10 cellular contexts compared by ENCODE assay signal in the genomic region with DNA sequence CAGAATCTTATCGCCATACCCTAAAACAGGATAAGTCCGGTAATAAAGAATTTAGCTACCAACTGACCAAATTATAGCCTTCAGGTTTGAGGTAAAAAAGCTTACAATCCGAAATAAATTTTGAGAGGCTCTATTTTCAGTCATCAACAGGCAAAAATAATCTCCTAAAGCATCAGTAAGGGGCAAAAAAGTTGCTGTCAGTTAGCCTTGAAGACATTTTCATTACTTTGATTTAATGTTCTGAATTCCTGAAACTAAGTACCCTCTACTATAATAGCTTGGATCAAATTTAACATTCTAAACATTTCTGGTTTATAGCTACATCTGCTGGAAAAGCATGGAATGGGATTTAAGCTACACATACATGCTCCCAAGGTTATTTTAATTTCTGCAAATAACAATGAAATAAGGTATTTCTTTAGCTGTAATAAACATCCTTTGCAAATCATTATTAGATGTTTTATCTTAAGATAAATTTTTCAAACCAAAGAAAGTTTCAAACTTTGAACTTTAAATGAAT.
A peak's percentile ranks its signal among the peaks of the same experiment; 100 is the strongest.
DNase-seq lines count a peak whose midpoint lies in the region; FAIRE-seq and TF ChIP-seq lines count a peak whose summit lies in the region.
"Had no signal": no experiment of that assay in that cellular context is flagged by ENCODE, and none has a peak within 500 bp of the region (broad histone marks: within the 10 kb centered on the region; RNA-seq: fewer than 3 reads in every experiment).

No MANE protein-coding gene starts in this region.

- no peak overlapping the region for H3K9ac ChIP-seq in astrocyte (ENCODE audit: low read length)

- DNase-seq in astrocyte (ENCODE audit: low read depth) (peak; percentile 6), hepatocyte (ENCODE audit: low spot score) (peak; percentile 21), T-helper 1 cell (no peak), GM19238 (ENCODE audit: insufficient read length, low spot score) (no peak)
- no peak for DNase-seq in stimulated activated CD8-positive, alpha-beta memory T cell treated with anti-CD3 and anti-CD28 coated beads, Interleukin-4, amount 100 ng/mL, for 48 hours
- DNase-seq in stimulated activated naive CD4-positive, alpha-beta T cell (lab: John Stamatoyannopoulos, UW) = no peak
- DNase-seq: WERI-Rb-1 had no signal

- FAIRE-seq in astrocyte (lab: Jason Lieb, UNC) = no peak

- no peaks in the 10 kb centered on the region for H3K4me1 ChIP-seq in HEK293 (ENCODE audit: control insufficient read depth, insufficient read depth, low read length)
- H3K4me1 ChIP-seq in astrocyte (ENCODE audit: insufficient read depth, low read length) = peaks cover 2% of the 10 kb centered on the region
- no peaks in the 10 kb centered on the region for H3K4me1 ChIP-seq in hepatocyte (ENCODE audit: insufficient read depth)

- no peak overlapping the region for H3K27ac Mint-ChIP-seq in astrocyte (ENCODE audit: unreplicated experiment)
- H3K27ac Mint-ChIP-seq: activated naive CD4-positive, alpha-beta T cell treated with anti-CD3 and anti-CD28 coated beads, Interleukin-2, amount 50 U/mL, for 24 hours had no signal

- 0 out of 2 replicates have a peak, but pooled peaks have one; percentile 14 for TF ChIP-seq CTCF in 22Rv1 (IDR thresholded peaks at IDR 0.05)
- TF ChIP-seq CTCF in HEK293 (tag by site-specific recombination; IDR thresholded peaks at IDR 0.05) = no peak
- TF ChIP-seq CTCF in astrocyte (IDR thresholded peaks at IDR 0.05; ENCODE audit: insufficient read depth, low read depth, low read length) = peak; percentile 46
- TF ChIP-seq CTCF in hepatocyte (IDR thresholded peaks at IDR 0.05; ENCODE audit: poor library complexity) = peak; percentile 70

- H3K79me2 ChIP-seq in astrocyte (ENCODE audit: insufficient read depth, low read length) (no peaks in the 10 kb centered on the region), hepatocyte (no peaks in the 10 kb centered on the region)

- H2AFZ ChIP-seq in astrocyte (ENCODE audit: low read depth, low read length) = no peak overlapping the region
- H2AFZ ChIP-seq in hepatocyte = no peak overlapping the region

- no peaks in the 10 kb centered on the region for H3K9me3 ChIP-seq in HEK293 (ENCODE audit: control insufficient read depth, insufficient read depth, low read depth, low read length)
- no peaks in the 10 kb centered on the region for H3K9me3 ChIP-seq in astrocyte (ENCODE audit: insufficient read depth, low read depth, low read length)
- no peaks in the 10 kb centered on the region for H3K9me3 ChIP-seq in hepatocyte (ENCODE audit: low read depth)

- H3K9me2 ChIP-seq in hepatocyte (replicated peaks; ENCODE audit: insufficient read depth) = no peaks in the 10 kb centered on the region

- H3K27me3 ChIP-seq in astrocyte (ENCODE audit: insufficient read depth, low read length) (no peaks in the 10 kb centered on the region), hepatocyte (no peaks in the 10 kb centered on the region)

- H3K4me1 Mint-ChIP-seq in astrocyte (ENCODE audit: low read depth, unreplicated experiment) = peaks cover 13% of the 10 kb centered on the region
- H3K4me1 Mint-ChIP-seq: activated naive CD4-positive, alpha-beta T cell treated with anti-CD3 and anti-CD28 coated beads, Interleukin-2, amount 50 U/mL, for 24 hours had no signal

- 69% methylated on average over 3 of the region's 3 CpGs for WGBS in hepatocyte (ENCODE audit: low lambda C conversion rate, missing lambda C conversion rate)

- H3K4me2 ChIP-seq in astrocyte (ENCODE audit: low read length) = no peak overlapping the region
- H3K4me2 ChIP-seq in hepatocyte = no peak overlapping the region

- no peaks in the 10 kb centered on the region for H3K27me3 Mint-ChIP-seq in astrocyte (ENCODE audit: low read depth, unreplicated experiment)
- H3K27me3 Mint-ChIP-seq: activated naive CD4-positive, alpha-beta T cell treated with anti-CD3 and anti-CD28 coated beads, Interleukin-2, amount 50 U/mL, for 24 hours had no signal

- H3K36me3 ChIP-seq in HEK293 (ENCODE audit: control insufficient read depth in 2 of 2, insufficient read depth in 1 of 2, low read length in 2 of 2) = no peaks in the 10 kb centered on the region
- no peaks in the 10 kb centered on the region for H3K36me3 ChIP-seq in astrocyte (ENCODE audit: insufficient read depth, low read length)
- H3K36me3 ChIP-seq in hepatocyte (replicated peaks; ENCODE audit: insufficient read depth, low read depth) = no peaks in the 10 kb centered on the region
- H3K36me3 ChIP-seq: WERI-Rb-1 had no signal

- no peak overlapping the region for H3K4me3 Mint-ChIP-seq in astrocyte (ENCODE audit: unreplicated experiment)
- H3K4me3 Mint-ChIP-seq: activated naive CD4-positive, alpha-beta T cell treated with anti-CD3 and anti-CD28 coated beads, Interleukin-2, amount 50 U/mL, for 24 hours had no signal

- H3K27ac ChIP-seq in 22Rv1 (no peak overlapping the region), HEK293 (ENCODE audit: extremely low read depth, low read depth, low read length) (no peak overlapping the region), astrocyte (ENCODE audit: low read depth, low read length) (no peak overlapping the region), hepatocyte (no peak overlapping the region)
- H3K27ac ChIP-seq: WERI-Rb-1 had no signal

- CTCF ChIA-PET in HEK293 (lab: Yijun Ruan, JAX) = interaction anchor here (0.6 to 1.6 kb wide), 7 partner anchors 17 to 1114 kb away, joined by 3 to 5 read pairs (median 4); no protein-coding TSS in a partner anchor

- H3K4me3 ChIP-seq in HEK293 (ENCODE audit: low read depth, low read length) = no peak overlapping the region
- no peak overlapping the region for H3K4me3 ChIP-seq in astrocyte (ENCODE audit: insufficient read depth, low read depth, low read length)
- no peak overlapping the region for H3K4me3 ChIP-seq in hepatocyte

- no peaks in the 10 kb centered on the region for H3K9me3 Mint-ChIP-seq in astrocyte (ENCODE audit: unreplicated experiment)
- H3K9me3 Mint-ChIP-seq: activated naive CD4-positive, alpha-beta T cell treated with anti-CD3 and anti-CD28 coated beads, Interleukin-2, amount 50 U/mL, for 24 hours had no signal

- H3K36me3 Mint-ChIP-seq in astrocyte (ENCODE audit: low read depth, unreplicated experiment) = no peaks in the 10 kb centered on the region

- no peaks in the 10 kb centered on the region for H4K20me1 ChIP-seq in astrocyte (ENCODE audit: insufficient read depth, low read length)
- no peaks in the 10 kb centered on the region for H4K20me1 ChIP-seq in hepatocyte (ENCODE audit: insufficient read depth, poor library complexity, severe bottlenecking)

- POLR2A ChIA-PET in HEK293 (lab: Yijun Ruan, JAX) = no interaction called here

TF ChIP-seq in HEK293, 187 proteins besides CTCF, POLR2A, EP300 and RAD21:
- TF ChIP-seq ZNF654 (tag by site-specific recombination; IDR thresholded peaks at IDR 0.05; ENCODE audit: low read depth) (peak; percentile 58), ZBTB17 (tag by site-specific recombination; IDR thresholded peaks at IDR 0.05) (no peak)

Comparison
In these comparisons a context has a peak if more than half of its experiments do, and no peak if none do; other contexts are left out.
1. DNase-seq: peak in astrocyte (single experiment) and hepatocyte (single experiment); none in T-helper 1 cell (0 of 5), GM19238 (single experiment), stimulated activated CD8-positive, alpha-beta memory T cell treated with anti-CD3 and anti-CD28 coated beads, Interleukin-4, amount 100 ng/mL, for 48 hours (single experiment) and stimulated activated naive CD4-positive, alpha-beta T cell (0 of 6).